ENCODE assay signal across 8 cellular contexts in the genomic region with DNA sequence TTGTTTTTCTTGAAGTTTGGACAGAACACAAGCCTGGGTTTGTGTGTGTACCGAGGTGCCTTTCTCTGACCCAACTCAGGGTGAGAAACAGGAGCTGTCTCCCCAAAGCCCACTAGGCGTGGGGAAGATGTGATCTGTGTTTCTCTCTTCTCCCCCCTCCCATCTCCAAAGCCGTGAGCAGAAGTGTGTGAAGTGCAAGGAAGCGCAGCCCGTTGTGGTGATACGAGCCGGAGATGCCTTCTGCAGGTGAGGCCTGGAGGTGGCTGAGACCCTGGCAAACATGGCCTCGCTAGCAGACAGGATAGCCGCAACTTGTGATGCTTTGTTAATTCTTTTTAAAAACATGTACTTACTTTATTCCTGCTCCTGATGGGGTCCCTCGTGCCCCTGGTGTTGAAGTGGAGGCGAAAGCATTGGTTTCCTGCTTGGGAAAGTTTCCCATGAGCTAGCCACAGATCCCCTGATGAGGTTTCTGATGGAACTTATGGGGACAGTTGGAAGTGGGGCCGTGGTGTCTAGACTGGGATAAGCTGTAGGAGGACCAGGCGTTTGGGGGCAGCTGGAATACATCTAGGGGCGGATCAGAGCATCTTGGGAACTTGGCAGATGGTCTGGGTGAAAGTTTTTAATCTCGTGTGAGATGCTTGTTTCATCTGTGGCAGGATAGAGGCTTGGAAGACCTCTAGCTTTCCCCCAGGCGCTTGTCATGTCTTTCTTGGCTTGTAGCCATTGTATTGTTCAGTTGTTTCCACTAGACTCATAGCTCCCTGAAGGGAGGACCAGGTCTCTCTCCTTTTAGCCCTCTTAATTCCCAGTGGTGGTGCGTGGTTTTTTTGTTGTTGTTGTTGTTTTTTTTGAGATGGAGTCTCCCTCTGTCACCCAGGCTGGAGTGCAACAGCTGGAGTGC. TPM values are rescaled to one million over a fixed set of nuclear protein-coding genes. Genes with fewer than 3 reads are reported as not detected.
DNase-seq lines count a peak whose midpoint lies in the region; ATAC-seq and TF ChIP-seq lines count a peak whose summit lies in the region.

No MANE protein-coding gene starts in this region.

- H3K4me3 ChIP-seq in AG09309 (ENCODE audit: control insufficient read depth, low read depth, low read length) (peak overlapping the region; percentile 90), breast epithelium (peak overlapping the region; percentile 91 to 99 (median 99)), mucosa of rectum (ENCODE audit: low read length in 2 of 2) (peak overlapping the region; percentile 93 to 97)

- H3K9me3 ChIP-seq in breast epithelium (no peaks in the 10 kb centered on the region), mucosa of rectum (ENCODE audit: control insufficient read depth in 2 of 2, low read length in 2 of 2) (no peaks in the 10 kb centered on the region)

- TF ChIP-seq EP300 in Ishikawa (IDR thresholded peaks at IDR 0.05; ENCODE audit: borderline replicate concordance): no peak

- no peaks in the 10 kb centered on the region for H3K27me3 ChIP-seq in breast epithelium
- no peaks in the 10 kb centered on the region for H3K27me3 ChIP-seq in mucosa of rectum (ENCODE audit: control insufficient read depth in 2 of 2, insufficient read depth in 2 of 2, low read length in 2 of 2)

- TF ChIP-seq RAD21 in Ishikawa (IDR thresholded peaks at IDR 0.05; ENCODE audit: low read depth): no peak

- DNase-seq in AG09309 (ENCODE audit: low read depth) (no peak), breast epithelium (ENCODE audit: low spot score in 2 of 2) (no peak), NCI-H1930 (lab: John Stamatoyannopoulos, UW) (no peak)

- H3K27ac ChIP-seq in breast epithelium (peak overlapping the region; percentile 86 to 87), mucosa of rectum (ENCODE audit: low read depth in 2 of 2, low read length in 2 of 2) (peak overlapping the region; percentile 37 to 74)

- intact Hi-C loops in breast epithelium (cut with DNase I; ENCODE audit: low total_unique reads): loop anchor here (10.0 kb wide), 1 partner anchor 708 kb away; no protein-coding TSS in a partner anchor

- peaks cover 13 to 14% of the 10 kb centered on the region in 2 donors for H3K4me1 ChIP-seq in breast epithelium
- H3K4me1 ChIP-seq in mucosa of rectum (ENCODE audit: control insufficient read depth in 2 of 2, insufficient read depth in 2 of 2, low read length in 2 of 2): peaks cover 25 to 29% of the 10 kb centered on the region in 2 donors

- ATAC-seq in GM19467 (IDR thresholded peaks at IDR 0.05; ENCODE audit: unreplicated experiment) (no peak), HG02981 (IDR thresholded peaks at IDR 0.05; ENCODE audit: unreplicated experiment) (no peak), GM21723 (IDR thresholded peaks at IDR 0.05; ENCODE audit: unreplicated experiment) (no peak)

- TF ChIP-seq CTCF in AG09309 (IDR thresholded peaks at IDR 0.05; ENCODE audit: control insufficient read depth, insufficient read depth, low read depth, low read length, missing control alignments) (no peak), breast epithelium (IDR thresholded peaks at IDR 0.05) (no peak)

- peak overlapping the region; percentile 76 to 80 for H3K9ac ChIP-seq in mucosa of rectum (ENCODE audit: low read depth in 1 of 2, low read length in 2 of 2)

- TF ChIP-seq POLR2A in breast epithelium (IDR thresholded peaks at IDR 0.05): no peak

- H3K36me3 ChIP-seq in breast epithelium: no peaks in the 10 kb centered on the region
- H3K36me3 ChIP-seq in mucosa of rectum (ENCODE audit: control insufficient read depth in 2 of 2, insufficient read depth in 2 of 2, low read length in 2 of 2): no peaks in the 10 kb centered on the region

TF ChIP-seq in Ishikawa, 13 proteins besides CTCF, POLR2A, EP300 and RAD21:
- TF ChIP-seq NFIC (IDR thresholded peaks at IDR 0.05) (peak; percentile 19; the same call in 1 of the 2 replicates), CEBPB (IDR thresholded peaks at IDR 0.05) (no peak), CREB1 (IDR thresholded peaks at IDR 0.05; ENCODE audit: low read depth) (no peak), EGR1 (IDR thresholded peaks at IDR 0.05) (no peak)

RNA-seq across cellular contexts. Expression of a gene that starts 0.9 kb away (rescaled TPM):
- 1 to 10 TPM; 7.3 to 8.2 (median 7.8) TPM for total RNA-seq in breast epithelium

RNA-seq across cellular contexts. Expression of a gene that starts 1.0 kb away (rescaled TPM):
- 10 to 100 TPM; 19.2 to 22.0 (median 21.9) TPM for total RNA-seq in breast epithelium

RNA-seq across cellular contexts. Expression of a gene that starts 20.9 kb away (rescaled TPM):
- total RNA-seq in breast epithelium: under 1 TPM; 0.66 to 0.96 (median 0.73) TPM

RNA-seq across cellular contexts. Expression of a gene that starts 44.3 kb away (rescaled TPM):
- 10 to 100 TPM; 17.4 to 21.3 (median 19.0) TPM for total RNA-seq in breast epithelium

RNA-seq across cellular contexts. Expression of a gene that starts 56.4 kb away (rescaled TPM):
- total RNA-seq in breast epithelium: 100 to 1,000 TPM; 138 to 194 (median 180) TPM
